ENCODE assay signal across 11 cellular contexts in the genomic region with DNA sequence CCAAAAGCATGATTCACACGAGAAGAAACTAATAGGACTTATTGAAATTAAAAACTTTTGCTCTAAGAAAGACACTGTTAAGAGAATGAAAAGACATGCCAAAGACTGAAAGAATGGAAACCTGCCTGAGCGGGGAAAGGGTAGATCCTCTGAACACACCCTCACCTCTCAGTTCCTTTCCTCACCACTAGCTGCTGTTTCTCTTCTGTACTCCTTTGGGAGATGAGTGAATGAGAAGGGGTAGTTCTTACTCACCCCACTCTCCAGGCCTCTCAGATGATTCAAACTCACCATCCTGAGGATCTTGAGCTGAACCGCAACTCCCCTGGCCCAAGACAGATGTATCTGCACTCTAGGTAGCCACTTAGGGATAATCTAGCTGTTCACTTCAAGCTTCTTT. TPM values are rescaled to one million over a fixed set of nuclear protein-coding genes. Genes with fewer than 3 reads are reported as not detected.
DNase-seq lines count a peak whose midpoint lies in the region; ATAC-seq, FAIRE-seq and TF ChIP-seq lines count a peak whose summit lies in the region.
"Had no signal": no experiment of that assay in that cellular context is flagged by ENCODE, and none has a peak within 500 bp of the region (broad histone marks: within the 10 kb centered on the region; RNA-seq: fewer than 3 reads in every experiment).

No MANE protein-coding gene starts in this region.

- TF ChIP-seq EP300 in K562 (IDR thresholded peaks at IDR 0.05; ENCODE audit: low read length) = no peak

- no TSS peak for BruUV-seq in K562 (replicated peaks; lab: Mats Ljungman, UMichigan)

- in situ Hi-C loops in K562 (cut with MboI) = loop anchor here (5.0 kb wide), 1 partner anchor 45 kb away; no protein-coding TSS in a partner anchor

- H3K9ac ChIP-seq in K562 (ENCODE audit: insufficient read depth in 1 of 2, low read depth in 2 of 2, low read length in 2 of 2) = no peak overlapping the region

- H3K4me1 ChIP-seq in K562 (replicated peaks in 1 of 2; ENCODE audit: control insufficient read depth in 2 of 2, insufficient read depth in 2 of 2, low read length in 2 of 2) (no peaks in the 10 kb centered on the region), left lung (no peaks in the 10 kb centered on the region)

- H3K4me2 ChIP-seq in K562 (ENCODE audit: insufficient read depth, low read length) = no peak overlapping the region

- TF ChIP-seq CTCF in K562 (IDR thresholded peaks at IDR 0.05 in 2 of 3, conservative IDR thresholded peaks at IDR 0.05 in 1 of 3; ENCODE audit: insufficient read depth in 2 of 3, low read depth in 1 of 3, low read length in 3 of 3) (peak in 2 of 3 experiments; percentile 24 to 33; a peak in 1 of 6 replicates), left lung (IDR thresholded peaks at IDR 0.05) (no peak)

- no peak overlapping the region for H3K4me3 ChIP-seq in K562
- no peak overlapping the region for H3K4me3 ChIP-seq in left lung

- no peak overlapping the region for H3K27ac ChIP-seq in K562 (ENCODE audit: extremely low read depth, low read depth, low read length)
- no peak overlapping the region for H3K27ac ChIP-seq in left lung

- DNase-seq in Daoy (ENCODE audit: low read depth) = peak; percentile 10
- DNase-seq in K562 (ENCODE audit: extremely low read depth in 1 of 4, low spot score in 3 of 4) = peak; percentile 28 to 48 (median 41)
- no peak for DNase-seq in NCI-H2081 treated with DMSO at 0.1 percent for 48 hours (lab: John Stamatoyannopoulos, UW)
- DNase-seq in NCI-H2196 (lab: John Stamatoyannopoulos, UW; ENCODE audit: unreplicated experiment) = no peak
- no peak for DNase-seq in dermis blood vessel endothelial cell
- no peak for DNase-seq in left lung
- DNase-seq: anterior cingulate cortex, glutamatergic neuron, occipital lobe had no signal

- H2AFZ ChIP-seq in K562 (ENCODE audit: low read depth, low read length) = peak overlapping the region; percentile 3

- POLR2A ChIA-PET in K562 (lab: Yijun Ruan, JAX) = interaction anchor here (0.5 to 0.9 kb wide), 4 partner anchors 8 to 256 kb away, joined by 3 to 4 read pairs (median 3); a partner anchor contains a TSS

- peak; percentile 26 for FAIRE-seq in K562 (lab: Jason Lieb, UNC)

- H3K9me1 ChIP-seq in K562 (ENCODE audit: control insufficient read depth, insufficient read depth, low read length) = no peaks in the 10 kb centered on the region

- 29% methylated on average over 3 of the region's 3 CpGs for whole genome bisulfite sequencing in K562 (ENCODE audit: insufficient coverage, low coverage, missing lambda C conversion rate)

- CTCF ChIA-PET in K562 (lab: Yijun Ruan, JAX; ENCODE audit: low intra/inter-chr PET ratio) = no interaction called here

- H3K9me3 ChIP-seq in K562 (replicated peaks; ENCODE audit: control insufficient read depth, insufficient read depth, low read depth, low read length) (no peaks in the 10 kb centered on the region), left lung (no peaks in the 10 kb centered on the region)

- H4K20me1 ChIP-seq in K562 (replicated peaks; ENCODE audit: control insufficient read depth, insufficient read depth, low read length) = no peaks in the 10 kb centered on the region

- no peak for TF ChIP-seq RAD21 in K562 (CRISPR knock-in tag; conservative IDR thresholded peaks at IDR 0.05 in 1 of 2, IDR thresholded peaks at IDR 0.05 in 1 of 2)

- ATAC-seq in GM19468 (IDR thresholded peaks at IDR 0.05; ENCODE audit: extremely low read depth, unreplicated experiment) = peak; percentile 31
- peak; percentile 58 for ATAC-seq in HG03108 (IDR thresholded peaks at IDR 0.05; ENCODE audit: unreplicated experiment)
- ATAC-seq in K562 = peak; percentile 92
- ATAC-seq in left lung = no peak

- no peaks in the 10 kb centered on the region for H3K79me2 ChIP-seq in K562 (ENCODE audit: control insufficient read depth, insufficient read depth, low read length)

- TF ChIP-seq POLR2A in K562 (conservative IDR thresholded peaks at IDR 0.05) = no peak

- H3K27me3 ChIP-seq in K562 (ENCODE audit: control insufficient read depth in 2 of 2, insufficient read depth in 2 of 2, low read length in 2 of 2) (no peaks in the 10 kb centered on the region), left lung (no peaks in the 10 kb centered on the region)

- intact Hi-C loops in K562 (cut with micrococcal nuclease) (loop anchor here (5.0 kb wide), 1 partner anchor 380 kb away; no protein-coding TSS in a partner anchor), left lung (cut with DNase I) (no loop called here)

- H3K36me3 ChIP-seq in K562 (ENCODE audit: control insufficient read depth, insufficient read depth, low read length) = no peaks in the 10 kb centered on the region
- no peaks in the 10 kb centered on the region for H3K36me3 ChIP-seq in left lung

TF ChIP-seq in K562, 482 proteins besides CTCF, POLR2A, EP300 and RAD21:
- TF ChIP-seq ETS2 (tag; IDR thresholded peaks at IDR 0.05; ENCODE audit: borderline replicate concordance, poor library complexity, severe bottlenecking) (no peak), ZNF57 (CRISPR knock-in tag; IDR thresholded peaks at IDR 0.05) (no peak), ZNF699 (CRISPR knock-in tag; IDR thresholded peaks at IDR 0.05; ENCODE audit: insufficient replicate concordance) (no peak)
- TF ChIP-seq, protein P1, sequence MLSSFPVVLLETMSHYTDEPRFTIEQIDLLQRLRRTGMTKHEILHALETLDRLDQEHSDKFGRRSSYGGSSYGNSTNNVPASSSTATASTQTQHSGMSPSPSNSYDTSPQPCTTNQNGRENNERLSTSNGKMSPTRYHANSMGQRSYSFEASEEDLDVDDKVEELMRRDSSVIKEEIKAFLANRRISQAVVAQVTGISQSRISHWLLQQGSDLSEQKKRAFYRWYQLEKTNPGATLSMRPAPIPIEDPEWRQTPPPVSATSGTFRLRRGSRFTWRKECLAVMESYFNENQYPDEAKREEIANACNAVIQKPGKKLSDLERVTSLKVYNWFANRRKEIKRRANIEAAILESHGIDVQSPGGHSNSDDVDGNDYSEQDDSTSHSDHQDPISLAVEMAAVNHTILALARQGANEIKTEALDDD (IDR thresholded peaks at IDR 0.05) = no peak
- TF ChIP-seq, protein P2, sequence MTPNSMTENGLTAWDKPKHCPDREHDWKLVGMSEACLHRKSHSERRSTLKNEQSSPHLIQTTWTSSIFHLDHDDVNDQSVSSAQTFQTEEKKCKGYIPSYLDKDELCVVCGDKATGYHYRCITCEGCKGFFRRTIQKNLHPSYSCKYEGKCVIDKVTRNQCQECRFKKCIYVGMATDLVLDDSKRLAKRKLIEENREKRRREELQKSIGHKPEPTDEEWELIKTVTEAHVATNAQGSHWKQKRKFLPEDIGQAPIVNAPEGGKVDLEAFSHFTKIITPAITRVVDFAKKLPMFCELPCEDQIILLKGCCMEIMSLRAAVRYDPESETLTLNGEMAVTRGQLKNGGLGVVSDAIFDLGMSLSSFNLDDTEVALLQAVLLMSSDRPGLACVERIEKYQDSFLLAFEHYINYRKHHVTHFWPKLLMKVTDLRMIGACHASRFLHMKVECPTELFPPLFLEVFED (CRISPR knock-in tag; conservative IDR thresholded peaks at IDR 0.05) = no peak
TF ChIP-seq in K562: peak in this region for 0.

RNA-seq across cellular contexts. Expression of a gene that starts 41.9 kb away (rescaled TPM):
- 0.74 and 1.0 TPM in 2 replicates for total RNA-seq in Daoy (2014; rRNA removed; shearing (Covaris generic))
- 2.5 and 10.0 TPM in 2 replicates for total RNA-seq in K562 (2011; cell fraction: chromatin; rRNA removed; ENCODE audit: low replicate concordance)
- total RNA-seq in K562 (2011; cell fraction: nucleolus; rRNA removed) = 1.7 and 2.1 TPM in 2 replicates
- total RNA-seq in K562 (2011; cell fraction: nucleoplasm; rRNA removed) = 5.5 and 7.8 TPM in 2 replicates
- total RNA-seq in K562 (2014; rRNA removed) (0.98 and 1.3 TPM in 2 replicates), K562 (2014; rRNA removed; fragmentation: Illumina TruSeq; extraction: Trizol) (2.4 and 3.1 TPM in 2 replicates), K562 (2015; rRNA removed; fragmentation: Illumina TruSeq; extraction: Trizol) (2.0 and 2.6 TPM in 2 replicates), K562 (2021) (1.1 and 1.9 TPM in 2 replicates), dermis blood vessel endothelial cell (0.05 and 0.34 TPM in 2 replicates), left lung (1 to 10 TPM in 1 of 2 donors, under 1 TPM in 1; 0.87 to 1.3 TPM)
- polyA plus RNA-seq in K562 (2011; rRNA removed) (0.69 and 1.3 TPM in 2 replicates), K562 (2014; fragmentation: Illumina TruSeq; extraction: Trizol) (1.4 and 1.6 TPM in 2 replicates), K562 (2014; fragmentation: Nextera tagmentation; extraction: Ambion mirVana) (1 to 10 TPM; 1.3 to 1.7 TPM), K562 (2014; rRNA removed) (0.58 and 0.62 TPM in 2 replicates)
- polyA plus RNA-seq in K562 (2011; cell fraction: cytosol; rRNA removed) = 0.21 and 0.62 TPM in 2 replicates
- 1.3 and 1.5 TPM in 2 replicates for polyA plus RNA-seq in K562 (2011; cell fraction: nucleus; rRNA removed)
- polyA plus RNA-seq in K562 (2012) = 1.7 and 2.7 TPM in 2 replicates
- polyA minus RNA-seq in K562 (2011; rRNA and poly(A)+ RNA removed) = 1.9 and 3.4 TPM in 2 replicates
- polyA minus RNA-seq in K562 (2011; cell fraction: cytosol; rRNA and poly(A)+ RNA removed) = 0.73 and 1.2 TPM in 2 replicates
- polyA minus RNA-seq in K562 (2011; cell fraction: nucleus; rRNA and poly(A)+ RNA removed) = 5.7 and 6.2 TPM in 2 replicates

Comparison
In these comparisons a context has a peak if more than half of its experiments do, and no peak if none do; other contexts are left out.
1. DNase-seq: peak in Daoy (single experiment) and K562 (4 of 4); none in NCI-H2081 treated with DMSO at 0.1 percent for 48 hours (single experiment), NCI-H2196 (single experiment), dermis blood vessel endothelial cell (single experiment) and left lung (0 of 2).
2. CTCF ChIP-seq: peak in K562 (2 of 3); none in left lung (0 of 2).